Comparison of ENCODE assay signal across 8 cellular contexts in the genomic region with DNA sequence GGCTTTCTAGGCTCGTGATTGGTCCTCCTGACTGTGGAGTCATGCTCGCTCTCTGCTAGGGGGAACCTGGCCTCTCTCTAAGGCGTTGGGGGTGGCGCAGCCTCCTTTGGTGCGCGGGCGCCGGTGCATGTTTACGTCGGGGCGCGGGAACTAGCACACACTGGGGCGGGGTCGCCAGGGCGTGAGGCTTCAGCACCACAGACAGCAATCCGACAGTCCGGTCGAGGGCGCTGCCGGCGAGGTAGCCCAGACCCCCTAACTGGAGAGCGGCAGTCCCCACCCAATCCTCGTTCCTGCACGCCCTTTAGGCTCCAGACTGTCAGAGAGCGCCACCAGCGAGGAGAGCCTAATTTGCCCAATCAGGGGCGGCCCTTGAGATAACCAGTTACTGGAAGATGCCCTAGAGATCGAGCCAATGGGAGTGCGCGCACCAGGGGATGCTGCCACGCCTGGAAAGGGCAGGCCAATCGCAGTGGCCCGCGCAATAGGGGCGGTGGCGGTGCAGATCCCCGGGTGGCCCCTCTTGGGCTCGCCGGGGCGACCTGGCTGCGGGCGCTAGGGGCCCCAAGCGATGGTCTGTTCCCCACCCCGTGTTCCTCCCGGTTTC. TPM values are rescaled to one million over a fixed set of nuclear protein-coding genes. Genes with fewer than 3 reads are reported as not detected.
DNase-seq lines count a peak whose midpoint lies in the region; ATAC-seq and TF ChIP-seq lines count a peak whose summit lies in the region.

No MANE protein-coding gene starts in this region.

- H3K4me3 ChIP-seq in MG63 (peak overlapping the region; percentile 38), trophoblast cell (ENCODE audit: low read depth, low read length) (no peak overlapping the region)

- no peak overlapping the region for H2BK120ac ChIP-seq in trophoblast cell (ENCODE audit: insufficient read depth, low read length, poor library complexity)

- H4K12ac ChIP-seq in trophoblast cell (ENCODE audit: low read depth, low read length), result no peak overlapping the region

- peak; percentile 73 for ATAC-seq in GM21786 (IDR thresholded peaks at IDR 0.05; ENCODE audit: unreplicated experiment)

- H3K27ac Mint-ChIP-seq in activated naive CD4-positive, alpha-beta T cell treated with anti-CD3 and anti-CD28 coated beads for 36 hours, result no peak overlapping the region
- no peak overlapping the region for H3K27ac Mint-ChIP-seq in type B pancreatic cell

- peaks cover 30% of the 10 kb centered on the region for H3K27me3 Mint-ChIP-seq in activated naive CD4-positive, alpha-beta T cell treated with anti-CD3 and anti-CD28 coated beads for 36 hours (ENCODE audit: low read depth)
- H3K27me3 Mint-ChIP-seq in type B pancreatic cell, result peaks cover 51% of the 10 kb centered on the region

- intact Hi-C loops in activated naive CD4-positive, alpha-beta T cell treated with anti-CD3 and anti-CD28 coated beads for 36 hours (cut with micrococcal nuclease), result loop anchor here (1.0 to 5.0 kb wide), 9 partner anchors 23 to 345 kb away; a partner anchor contains a TSS

- H2BK5ac ChIP-seq in trophoblast cell (ENCODE audit: low read depth, low read length, poor library complexity), result no peak overlapping the region

- H3K4me1 Mint-ChIP-seq in activated naive CD4-positive, alpha-beta T cell treated with anti-CD3 and anti-CD28 coated beads for 36 hours (ENCODE audit: low read depth), result peaks cover 16% of the 10 kb centered on the region
- peaks cover 4% of the 10 kb centered on the region for H3K4me1 Mint-ChIP-seq in type B pancreatic cell (ENCODE audit: unreplicated experiment)

- H3K18ac ChIP-seq in trophoblast cell (ENCODE audit: low read length), result no peak overlapping the region

- DNase-seq in DMS153 (lab: John Stamatoyannopoulos, UW) (peak; percentile 96), MG63 (peak; percentile 96), SHP77 treated with DMSO at 0.1 percent for 48 hours (lab: John Stamatoyannopoulos, UW) (peak; percentile 88), glomerular visceral epithelial cell (ENCODE audit: extremely low spot score) (peak; percentile 74), trophoblast cell (peak in 1 of 2 donors; percentile 20), type B pancreatic cell (ENCODE audit: extremely low spot score, unreplicated experiment) (no peak)
- peak; percentile 86 for DNase-seq in activated naive CD4-positive, alpha-beta T cell treated with anti-CD3 and anti-CD28 coated beads for 36 hours

- no peaks in the 10 kb centered on the region for H3K9me3 ChIP-seq in MG63
- H3K9me3 ChIP-seq in trophoblast cell (ENCODE audit: insufficient read depth, low read depth, low read length), result peaks cover 11% of the 10 kb centered on the region

- H3K14ac ChIP-seq in trophoblast cell (ENCODE audit: low read length), result no peak overlapping the region

- WGBS in trophoblast cell (ENCODE audit: extremely low coverage, insufficient coverage, insufficient read length), result no CpG with 5 or more reads among the region's 45 CpGs

- H2BK12ac ChIP-seq in trophoblast cell (ENCODE audit: low read length), result no peak overlapping the region

- H3K36me3 ChIP-seq in MG63 (peaks cover 2% of the 10 kb centered on the region; the same call in 1 of the 2 replicates), trophoblast cell (ENCODE audit: control insufficient read depth in 1 of 2, insufficient read depth in 2 of 2, low read length in 2 of 2) (peaks cover 2 to 3% of the 10 kb centered on the region in 2 experiments)

- CTCF ChIA-PET in activated naive CD4-positive, alpha-beta T cell treated with anti-CD3 and anti-CD28 coated beads for 36 hours (lab: Charles Lee), result interaction anchor here (0.6 to 1.9 kb wide), 18 partner anchors 14 to 509 kb away, joined by 3 to 21 read pairs (median 4); no protein-coding TSS in a partner anchor

- peaks cover 7% of the 10 kb centered on the region for H3K36me3 Mint-ChIP-seq in activated naive CD4-positive, alpha-beta T cell treated with anti-CD3 and anti-CD28 coated beads for 36 hours (ENCODE audit: low read depth)
- H3K36me3 Mint-ChIP-seq in type B pancreatic cell, result peaks cover 4% of the 10 kb centered on the region

- H4K91ac ChIP-seq in trophoblast cell (ENCODE audit: low read depth, low read length), result no peak overlapping the region

- H3K79me2 ChIP-seq in trophoblast cell (ENCODE audit: control insufficient read depth, insufficient read depth, low read length, poor library complexity), result no peaks in the 10 kb centered on the region

- H3K9me3 Mint-ChIP-seq in activated naive CD4-positive, alpha-beta T cell treated with anti-CD3 and anti-CD28 coated beads for 36 hours, result no peaks in the 10 kb centered on the region
- H3K9me3 Mint-ChIP-seq in type B pancreatic cell, result no peaks in the 10 kb centered on the region

- H3K9ac ChIP-seq in trophoblast cell (ENCODE audit: low read length), result no peak overlapping the region

- no peak for TF ChIP-seq CTCF in type B pancreatic cell (conservative IDR thresholded peaks at IDR 0.05)

- no peak overlapping the region for H4K8ac ChIP-seq in trophoblast cell (ENCODE audit: low read depth, low read length)

- peak overlapping the region; percentile 42 for H3K4me2 ChIP-seq in trophoblast cell (ENCODE audit: low read length)

- no peaks in the 10 kb centered on the region for H3K79me1 ChIP-seq in trophoblast cell (ENCODE audit: low read length)

- H3K27ac ChIP-seq in trophoblast cell (ENCODE audit: low read depth, low read length), result no peak overlapping the region

- no peak overlapping the region for H2AFZ ChIP-seq in trophoblast cell (ENCODE audit: insufficient read depth, low read length, poor library complexity)

- no peak overlapping the region for H3K23ac ChIP-seq in trophoblast cell (ENCODE audit: low read length)

- peak overlapping the region; percentile 72 for H3K4me3 Mint-ChIP-seq in activated naive CD4-positive, alpha-beta T cell treated with anti-CD3 and anti-CD28 coated beads for 36 hours
- H3K4me3 Mint-ChIP-seq in type B pancreatic cell, result peak overlapping the region; percentile 71

- no peak overlapping the region for H2AK5ac ChIP-seq in trophoblast cell (ENCODE audit: low read length)

- H3K4me1 ChIP-seq in trophoblast cell (ENCODE audit: control insufficient read depth in 1 of 2, insufficient read depth in 2 of 2, low read length in 2 of 2), result peaks cover 8 to 10% of the 10 kb centered on the region in 2 experiments

- no peak overlapping the region for H3K4ac ChIP-seq in trophoblast cell (ENCODE audit: low read depth, low read length)

- H3K27me3 ChIP-seq in MG63, result peaks cover 25% of the 10 kb centered on the region
- H3K27me3 ChIP-seq in trophoblast cell (ENCODE audit: insufficient read depth, low read length), result peaks cover 42% of the 10 kb centered on the region

RNA-seq across cellular contexts. Expression of a gene that starts 1.0 kb away (rescaled TPM):
- total RNA-seq in MG63 (2014; rRNA removed; shearing (Covaris generic); ENCODE audit: low replicate concordance), result not detected in 2 replicates
- not detected for total RNA-seq in activated naive CD4-positive, alpha-beta T cell treated with anti-CD3 and anti-CD28 coated beads for 36 hours
- polyA plus RNA-seq in trophoblast cell (2013), result 0.07 and 0.10 TPM in 2 replicates
- total RNA-seq in type B pancreatic cell (ENCODE audit: low replicate concordance), result 1.7 and 3.3 TPM in 2 replicates

RNA-seq across cellular contexts. Expression of a gene that starts 23.8 kb away (rescaled TPM):
- 7.4 and 12.8 TPM in 2 replicates for total RNA-seq in MG63 (2014; rRNA removed; shearing (Covaris generic); ENCODE audit: low replicate concordance)
- total RNA-seq in activated naive CD4-positive, alpha-beta T cell treated with anti-CD3 and anti-CD28 coated beads for 36 hours, result 1 to 10 TPM; 6.8 to 7.3 TPM
- 5.9 and 6.1 TPM in 2 replicates for polyA plus RNA-seq in trophoblast cell (2013)
- 11.5 and 13.4 TPM in 2 replicates for total RNA-seq in type B pancreatic cell (ENCODE audit: low replicate concordance)

RNA-seq across cellular contexts. Expression of a gene that starts 46.4 kb away (rescaled TPM):
- 93.3 and 256 TPM in 2 replicates for total RNA-seq in MG63 (2014; rRNA removed; shearing (Covaris generic); ENCODE audit: low replicate concordance)
- total RNA-seq in activated naive CD4-positive, alpha-beta T cell treated with anti-CD3 and anti-CD28 coated beads for 36 hours, result 100 to 1,000 TPM; 234 to 237 TPM
- polyA plus RNA-seq in trophoblast cell (2013), result 250 TPM in 2 replicates
- 342 and 403 TPM in 2 replicates for total RNA-seq in type B pancreatic cell (ENCODE audit: low replicate concordance)

RNA-seq across cellular contexts. Expression of a gene that starts 47.0 kb away (rescaled TPM):
- 0.22 and 2.0 TPM in 2 replicates for total RNA-seq in MG63 (2014; rRNA removed; shearing (Covaris generic); ENCODE audit: low replicate concordance)
- under 1 TPM; 0.15 to 0.19 TPM for total RNA-seq in activated naive CD4-positive, alpha-beta T cell treated with anti-CD3 and anti-CD28 coated beads for 36 hours
- 0.18 and 0.42 TPM in 2 replicates for polyA plus RNA-seq in trophoblast cell (2013)
- total RNA-seq in type B pancreatic cell (ENCODE audit: low replicate concordance), result 1.0 and 2.2 TPM in 2 replicates

RNA-seq across cellular contexts. Expression of a gene that starts 47.1 kb away (rescaled TPM):
- total RNA-seq in MG63 (2014; rRNA removed; shearing (Covaris generic); ENCODE audit: low replicate concordance), result 139 and 196 TPM in 2 replicates
- total RNA-seq in activated naive CD4-positive, alpha-beta T cell treated with anti-CD3 and anti-CD28 coated beads for 36 hours, result 10 to 100 TPM; 42.6 to 46.0 TPM
- 20.3 and 22.0 TPM in 2 replicates for polyA plus RNA-seq in trophoblast cell (2013)
- total RNA-seq in type B pancreatic cell (ENCODE audit: low replicate concordance), result 40.8 and 42.1 TPM in 2 replicates
